Comparison of ENCODE assay signal across 30 cellular contexts in the genomic region with DNA sequence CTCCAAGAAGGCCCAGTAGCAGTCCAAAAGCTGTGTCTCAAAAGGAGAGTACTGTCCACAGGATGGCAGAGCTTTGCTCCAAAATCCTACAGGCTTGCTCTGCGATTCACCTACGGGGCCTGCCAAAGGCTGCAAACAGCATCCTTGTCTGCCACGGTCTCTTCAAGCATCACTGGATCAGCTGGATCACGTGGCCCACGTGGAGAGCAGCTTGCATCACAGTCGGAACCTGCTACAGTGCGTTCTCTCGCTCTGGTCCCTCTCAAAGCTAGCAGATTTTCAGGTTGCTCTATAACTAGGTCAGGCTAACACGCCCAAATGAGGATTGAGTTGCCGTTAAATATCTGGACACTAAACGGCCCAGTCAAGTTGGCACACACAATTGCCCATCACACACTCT.
"Had no signal": no experiment of that assay in that cellular context is flagged by ENCODE, and none has a peak within 500 bp of the region (broad histone marks: within the 10 kb centered on the region; RNA-seq: fewer than 3 reads in every experiment).

No MANE protein-coding gene starts in this region.

- DNase-seq: activated B cell treated with CpG ODN at 0.5 μM for 24 hours; activated CD4-positive, alpha-beta T cell treated with anti-CD3 and anti-CD28 coated beads for 48 hours; activated CD4-positive, alpha-beta T cell treated with anti-CD3 and anti-CD28 coated beads, Interleukin-2, amount 50 U/mL, for 1 hour; activated CD4-positive, alpha-beta T cell treated with anti-CD3 and anti-CD28 coated beads, Interleukin-2, amount 50 U/mL, for 48 hours; activated CD8-positive, alpha-beta memory T cell treated with anti-CD3 and anti-CD28 coated beads for 24 hours; activated CD8-positive, alpha-beta T cell treated with anti-CD3 and anti-CD28 coated beads for 36 hours; activated effector memory CD4-positive, alpha-beta T cell treated with anti-CD3 and anti-CD28 coated beads, Interleukin-2, amount 50 U/mL, for 16 hours; activated naive CD4-positive, alpha-beta T cell treated with anti-CD3 and anti-CD28 coated beads for 36 hours; activated naive CD8-positive, alpha-beta T cell treated with anti-CD3 and anti-CD28 coated beads for 36 hours; activated naive CD8-positive, alpha-beta T cell treated with anti-CD3 and anti-CD28 coated beads, Interleukin-2, amount 50 U/mL, for 24 hours; activated T-cell treated with anti-CD3 and anti-CD28 coated beads, Interleukin-2, amount 50 U/mL, for 4 hours; adrenal gland; amygdala; body of pancreas; colonic mucosa; effector CD8-positive, alpha-beta T cell; esophagus squamous epithelium; foreskin melanocyte; heart right ventricle; T-helper 1 cell; T-helper 17 cell; T1000; WERI-Rb-1 had no signal

- H3K4me1 ChIP-seq: adrenal gland, body of pancreas, colonic mucosa, esophagus squamous epithelium, gastroesophageal sphincter, heart right ventricle had no signal

- H3K27me3 ChIP-seq: adrenal gland, body of pancreas, colonic mucosa, esophagus squamous epithelium, gastroesophageal sphincter, heart right ventricle had no signal

- H3K9me3 ChIP-seq: adrenal gland, body of pancreas, colonic mucosa, esophagus squamous epithelium, gastroesophageal sphincter had no signal

- H3K4me3 ChIP-seq: adrenal gland, body of pancreas, colonic mucosa, esophagus squamous epithelium, gastroesophageal sphincter, heart right ventricle had no signal

- H3K4me3 Mint-ChIP-seq: activated B cell treated with CpG ODN at 0.5 μM for 24 hours; activated CD8-positive, alpha-beta T cell treated with anti-CD3 and anti-CD28 coated beads for 36 hours; activated naive CD4-positive, alpha-beta T cell treated with anti-CD3 and anti-CD28 coated beads for 36 hours; activated naive CD4-positive, alpha-beta T cell treated with anti-CD3 and anti-CD28 coated beads, Interleukin-2, amount 50 U/mL, for 24 hours; activated naive CD8-positive, alpha-beta T cell treated with anti-CD3 and anti-CD28 coated beads for 36 hours; activated naive CD8-positive, alpha-beta T cell treated with anti-CD3 and anti-CD28 coated beads, Interleukin-2, amount 50 U/mL, for 24 hours; activated T-cell treated with anti-CD3 and anti-CD28 coated beads, Interleukin-2, amount 50 U/mL, for 4 hours; activated T-helper 1 cell treated with anti-CD3 and anti-CD28 coated beads, Interleukin-12 subunit alpha, Interleukin-12 subunit beta, Interleukin-2, Interleukin-4 antibody, amounts not matched to agents 30 ng/mL and 10 ng/mL and 1 ng/mL, durations not matched to agents 14 hours and 24 hours and 36 hours; T-helper 17 cell; T-helper 2 cell treated with Interferon-gamma antibody and Interleukin-4, amounts not matched to agents 5 μg/mL and 100 μg/mL, for 36 hours had no signal

- H3K27me3 Mint-ChIP-seq: activated B cell treated with CpG ODN at 0.5 μM for 24 hours; activated CD8-positive, alpha-beta T cell treated with anti-CD3 and anti-CD28 coated beads for 36 hours; activated naive CD8-positive, alpha-beta T cell treated with anti-CD3 and anti-CD28 coated beads for 36 hours; activated naive CD8-positive, alpha-beta T cell treated with anti-CD3 and anti-CD28 coated beads, Interleukin-2, amount 50 U/mL, for 24 hours; T-helper 17 cell had no signal

- H3K9me3 Mint-ChIP-seq: activated naive CD4-positive, alpha-beta T cell treated with anti-CD3 and anti-CD28 coated beads, Interleukin-2, amount 50 U/mL, for 24 hours; activated T-cell treated with anti-CD3 and anti-CD28 coated beads, Interleukin-2, amount 50 U/mL, for 4 hours had no signal

- H3K27ac Mint-ChIP-seq: activated B cell treated with CpG ODN at 0.5 μM for 24 hours; activated CD8-positive, alpha-beta T cell treated with anti-CD3 and anti-CD28 coated beads for 36 hours; activated naive CD4-positive, alpha-beta T cell treated with anti-CD3 and anti-CD28 coated beads for 36 hours; activated naive CD4-positive, alpha-beta T cell treated with anti-CD3 and anti-CD28 coated beads, Interleukin-2, amount 50 U/mL, for 24 hours; activated naive CD8-positive, alpha-beta T cell treated with anti-CD3 and anti-CD28 coated beads for 36 hours; activated naive CD8-positive, alpha-beta T cell treated with anti-CD3 and anti-CD28 coated beads, Interleukin-2, amount 50 U/mL, for 24 hours; activated T-helper 1 cell treated with anti-CD3 and anti-CD28 coated beads, Interleukin-12 subunit alpha, Interleukin-12 subunit beta, Interleukin-2, Interleukin-4 antibody, amounts not matched to agents 30 ng/mL and 10 ng/mL and 1 ng/mL, durations not matched to agents 14 hours and 24 hours and 36 hours; activated T-helper 2 cell treated with anti-CD3 and anti-CD28 coated beads, Interferon-gamma antibody, Interleukin-2, Interleukin-4, amounts not matched to agents 10 μg/mL and 5 μg/mL and 100 μg/mL, durations not matched to agents 14 hours and 24 hours and 36 hours; T-helper 17 cell; T-helper 2 cell treated with Interferon-gamma antibody and Interleukin-4, amounts not matched to agents 5 μg/mL and 100 μg/mL, for 36 hours had no signal

- H3K27ac ChIP-seq: adrenal gland, body of pancreas, colonic mucosa, epithelial cell of prostate, esophagus squamous epithelium, gastroesophageal sphincter, heart right ventricle, WERI-Rb-1 had no signal

- H3K36me3 Mint-ChIP-seq: activated naive CD4-positive, alpha-beta T cell treated with anti-CD3 and anti-CD28 coated beads, Interleukin-2, amount 50 U/mL, for 24 hours; activated naive CD8-positive, alpha-beta T cell treated with anti-CD3 and anti-CD28 coated beads for 36 hours had no signal

- H3K36me3 ChIP-seq: adrenal gland, colonic mucosa, esophagus squamous epithelium, gastroesophageal sphincter, heart right ventricle, WERI-Rb-1 had no signal

- ATAC-seq: activated CD4-positive, CD25-positive, alpha-beta regulatory T cell treated with anti-CD3 and anti-CD28 coated beads, Interleukin-2, amount 50 U/mL, for 24 hours; activated CD8-positive, alpha-beta T cell treated with anti-CD3 and anti-CD28 coated beads for 36 hours; activated naive CD8-positive, alpha-beta T cell treated with anti-CD3 and anti-CD28 coated beads, Interleukin-2, amount 50 U/mL, for 24 hours; activated T-cell treated with anti-CD3 and anti-CD28 coated beads, Interleukin-2, amount 50 U/mL, for 4 hours; body of pancreas; gastroesophageal sphincter; heart right ventricle; T-helper 17 cell had no signal

- H3K4me1 Mint-ChIP-seq: activated B cell treated with CpG ODN at 0.5 μM for 24 hours; activated naive CD4-positive, alpha-beta T cell treated with anti-CD3 and anti-CD28 coated beads, Interleukin-2, amount 50 U/mL, for 24 hours; activated naive CD8-positive, alpha-beta T cell treated with anti-CD3 and anti-CD28 coated beads for 36 hours; activated naive CD8-positive, alpha-beta T cell treated with anti-CD3 and anti-CD28 coated beads, Interleukin-2, amount 50 U/mL, for 24 hours; T-helper 17 cell had no signal
